ENCODE assay signal across 14 cellular contexts in genomic region chr17:39486242-39486641, GRCh38. TPM values are rescaled to one million over a fixed set of nuclear protein-coding genes. Genes with fewer than 3 reads are reported as not detected.
DNase-seq lines count a peak whose midpoint lies in the region; ATAC-seq, FAIRE-seq and TF ChIP-seq lines count a peak whose summit lies in the region.
"Had no signal": no experiment of that assay in that cellular context is flagged by ENCODE, and none has a peak within 500 bp of the region (broad histone marks: within the 10 kb centered on the region; RNA-seq: fewer than 3 reads in every experiment).

No MANE protein-coding gene starts in this region.

- TF ChIP-seq CTCF in GM23338 (conservative IDR thresholded peaks at IDR 0.05; ENCODE audit: low read depth in 2 of 2) (no peak), astrocyte (IDR thresholded peaks at IDR 0.05; ENCODE audit: insufficient read depth, low read depth, low read length) (no peak), hepatocyte (IDR thresholded peaks at IDR 0.05; ENCODE audit: poor library complexity) (no peak), esophagus muscularis mucosa (IDR thresholded peaks at IDR 0.05) (no peak), transverse colon (IDR thresholded peaks at IDR 0.05) (no peak), GM20000 (IDR thresholded peaks at IDR 0.05; ENCODE audit: extremely low read depth, missing control alignments) (no peak)

- H3K9ac ChIP-seq in astrocyte (ENCODE audit: low read length): no peak overlapping the region
- H3K9ac ChIP-seq: BLaER1 treated with 17β-estradiol and CSF1 and Interleukin-3, amounts not matched to agents 10 nM and 100 nM had no signal

- TF ChIP-seq EP300 in esophagus muscularis mucosa (IDR thresholded peaks at IDR 0.05) (no peak), transverse colon (IDR thresholded peaks at IDR 0.05; ENCODE audit: low read depth) (no peak)

- 47% methylated on average over 2 of the region's 2 CpGs for WGBS in hepatocyte (ENCODE audit: low lambda C conversion rate, missing lambda C conversion rate)
- 41% methylated on average over 2 of the region's 2 CpGs for WGBS in esophagus muscularis mucosa
- WGBS in transverse colon (ENCODE audit: low coverage in 1 of 2), 2 donors: 58 to 72% methylated on average over 2 of the region's 2 CpGs

- no peak overlapping the region for H3K4me3 Mint-ChIP-seq in GM23338
- no peak overlapping the region for H3K4me3 Mint-ChIP-seq in astrocyte (ENCODE audit: unreplicated experiment)
- H3K4me3 Mint-ChIP-seq: T-cell had no signal

- peaks cover 13% of the 10 kb centered on the region for H4K20me1 ChIP-seq in GM23338 (replicated peaks; ENCODE audit: insufficient read depth)
- peaks cover 20% of the 10 kb centered on the region for H4K20me1 ChIP-seq in astrocyte (ENCODE audit: insufficient read depth, low read length)
- H4K20me1 ChIP-seq in hepatocyte (ENCODE audit: insufficient read depth, poor library complexity, severe bottlenecking): no peaks in the 10 kb centered on the region

- H3K36me3 ChIP-seq in ACC112 (ENCODE audit: insufficient read depth, low read length): peaks cover 15% of the 10 kb centered on the region
- H3K36me3 ChIP-seq in GM23338 (ENCODE audit: insufficient read depth): peaks cover 13% of the 10 kb centered on the region
- peaks cover 9% of the 10 kb centered on the region for H3K36me3 ChIP-seq in astrocyte (ENCODE audit: insufficient read depth, low read length)
- H3K36me3 ChIP-seq in hepatocyte (replicated peaks; ENCODE audit: insufficient read depth, low read depth): no peaks in the 10 kb centered on the region
- peaks cover 14 to 37% (median 25%) of the 10 kb centered on the region in 4 donors for H3K36me3 ChIP-seq in esophagus muscularis mucosa
- H3K36me3 ChIP-seq in transverse colon: peaks cover 0 to 15% (median 5%) of the 10 kb centered on the region in 4 donors

- H3K4me3 ChIP-seq in ACC112 (ENCODE audit: low read depth, low read length) (no peak overlapping the region), GM23338 (no peak overlapping the region), astrocyte (ENCODE audit: insufficient read depth, low read depth, low read length) (no peak overlapping the region), hepatocyte (no peak overlapping the region), esophagus muscularis mucosa (no peak overlapping the region), transverse colon (no peak overlapping the region)
- H3K4me3 ChIP-seq: ascending aorta; BLaER1 treated with 17β-estradiol and CSF1 and Interleukin-3, amounts not matched to agents 10 nM and 100 nM; lung had no signal

- H3K27ac ChIP-seq in ACC112 (ENCODE audit: low read depth, low read length) (peak overlapping the region; percentile 79), GM23338 (ENCODE audit: low read depth) (0 out of 2 replicates have a peak overlapping the region, but pooled peaks have one; percentile 50), astrocyte (ENCODE audit: low read depth, low read length) (peak overlapping the region; percentile 51), hepatocyte (peak overlapping the region; percentile 36), esophagus muscularis mucosa (replicated peaks in 1 of 4) (no peak overlapping the region), transverse colon (no peak overlapping the region)
- H3K27ac ChIP-seq: ascending aorta; BLaER1 treated with 17β-estradiol and CSF1 and Interleukin-3, amounts not matched to agents 10 nM and 100 nM had no signal

- H3K27me3 Mint-ChIP-seq in GM23338 (ENCODE audit: insufficient read depth, low read depth, poor library complexity) (peaks cover 2% of the 10 kb centered on the region), astrocyte (ENCODE audit: low read depth, unreplicated experiment) (no peaks in the 10 kb centered on the region)
- H3K27me3 Mint-ChIP-seq: T-cell had no signal

- no peak for ATAC-seq in GM23338
- ATAC-seq: T-cell had no signal

- TF ChIP-seq POLR2A in esophagus muscularis mucosa (IDR thresholded peaks at IDR 0.05; ENCODE audit: low read depth): no peak
- TF ChIP-seq POLR2A in transverse colon (IDR thresholded peaks at IDR 0.05): no peak

- FAIRE-seq in astrocyte (lab: Jason Lieb, UNC): no peak

- H3K27me3 ChIP-seq in ACC112 (ENCODE audit: insufficient read depth, low read length) (no peaks in the 10 kb centered on the region), GM23338 (ENCODE audit: insufficient read depth) (no peaks in the 10 kb centered on the region), astrocyte (ENCODE audit: insufficient read depth, low read length) (no peaks in the 10 kb centered on the region), hepatocyte (no peaks in the 10 kb centered on the region), esophagus muscularis mucosa (no peaks in the 10 kb centered on the region), transverse colon (no peaks in the 10 kb centered on the region)
- H3K27me3 ChIP-seq: ascending aorta; BLaER1 treated with 17β-estradiol and CSF1 and Interleukin-3, amounts not matched to agents 10 nM and 100 nM had no signal

- no peaks in the 10 kb centered on the region for H3K4me1 Mint-ChIP-seq in GM23338
- H3K4me1 Mint-ChIP-seq in astrocyte (ENCODE audit: low read depth, unreplicated experiment): peaks cover 18% of the 10 kb centered on the region

- H3F3A ChIP-seq in GM23338 (replicated peaks; ENCODE audit: low read depth): no peaks in the 10 kb centered on the region

- H3K9me2 ChIP-seq in GM23338 (ENCODE audit: insufficient read depth): no peaks in the 10 kb centered on the region
- H3K9me2 ChIP-seq in hepatocyte (replicated peaks; ENCODE audit: insufficient read depth): no peaks in the 10 kb centered on the region

- peaks cover 13% of the 10 kb centered on the region for H3K36me3 Mint-ChIP-seq in GM23338 (ENCODE audit: low read depth)
- no peaks in the 10 kb centered on the region for H3K36me3 Mint-ChIP-seq in astrocyte (ENCODE audit: low read depth, unreplicated experiment)

- H3K4me1 ChIP-seq in ACC112 (ENCODE audit: control insufficient read depth, insufficient read depth, low read length, unreplicated experiment) (peaks cover 23% of the 10 kb centered on the region), GM23338 (ENCODE audit: insufficient read depth) (no peaks in the 10 kb centered on the region), astrocyte (ENCODE audit: insufficient read depth, low read length) (peaks cover 15% of the 10 kb centered on the region), hepatocyte (ENCODE audit: insufficient read depth) (no peaks in the 10 kb centered on the region), esophagus muscularis mucosa (peaks cover 0 to 6% (median 3%) of the 10 kb centered on the region in 4 donors), transverse colon (no peaks in the 10 kb centered on the region)

- intact Hi-C loops in esophagus muscularis mucosa (cut with DNase I): no loop called here
- intact Hi-C loops in transverse colon (cut with DNase I; ENCODE audit: low total_unique reads): no loop called here

- peaks cover 20% of the 10 kb centered on the region for H3K79me2 ChIP-seq in ACC112 (ENCODE audit: control insufficient read depth, insufficient read depth, low read length, unreplicated experiment)
- peaks cover 11% of the 10 kb centered on the region; the same call in 1 of the 2 replicates for H3K79me2 ChIP-seq in GM23338 (replicated peaks; ENCODE audit: insufficient read depth)
- H3K79me2 ChIP-seq in astrocyte (ENCODE audit: insufficient read depth, low read length): peaks cover 41% of the 10 kb centered on the region
- peaks cover 53% of the 10 kb centered on the region for H3K79me2 ChIP-seq in hepatocyte

- in situ Hi-C loops in transverse colon (cut with MboI; ENCODE audit: low pct_ligation_motif_present in 1 of 4, low pct_unique_long_range_greater_than_20kb in 1 of 4, low sequenced_read_pairs in 3 of 4): no loop called here

- no peaks in the 10 kb centered on the region for H3K9me3 Mint-ChIP-seq in GM23338
- no peaks in the 10 kb centered on the region for H3K9me3 Mint-ChIP-seq in astrocyte (ENCODE audit: unreplicated experiment)
- H3K9me3 Mint-ChIP-seq: T-cell had no signal

- DNase-seq in GM23338 (ENCODE audit: low spot score): no peak
- DNase-seq in astrocyte (ENCODE audit: low read depth): peak; percentile 42
- peak; percentile 5 for DNase-seq in hepatocyte (ENCODE audit: low spot score)
- DNase-seq in esophagus muscularis mucosa (ENCODE audit: extremely low spot score): no peak
- DNase-seq in NCI-H510A (lab: John Stamatoyannopoulos, UW): no peak
- DNase-seq in transverse colon: no peak
- no peak for DNase-seq in GM20000 (ENCODE audit: low spot score)
- DNase-seq: activated CD4-positive, alpha-beta T cell treated with anti-CD3 and anti-CD28 coated beads for 1 hour; GDM1; T-cell had no signal

- H3K4me2 ChIP-seq in GM23338: no peak overlapping the region
- H3K4me2 ChIP-seq in astrocyte (ENCODE audit: low read length): peak overlapping the region; percentile 32
- H3K4me2 ChIP-seq in hepatocyte: no peak overlapping the region
- H3K4me2 ChIP-seq: BLaER1 treated with 17β-estradiol and CSF1 and Interleukin-3, amounts not matched to agents 10 nM and 100 nM had no signal

- H3K27ac Mint-ChIP-seq in GM23338 (no peak overlapping the region), astrocyte (ENCODE audit: unreplicated experiment) (peak overlapping the region; percentile 89)
- H3K27ac Mint-ChIP-seq: T-cell had no signal

- H3K9me3 ChIP-seq in astrocyte (ENCODE audit: insufficient read depth, low read depth, low read length) (no peaks in the 10 kb centered on the region), hepatocyte (ENCODE audit: low read depth) (no peaks in the 10 kb centered on the region), esophagus muscularis mucosa (no peaks in the 10 kb centered on the region), transverse colon (no peaks in the 10 kb centered on the region)
- H3K9me3 ChIP-seq: ascending aorta; BLaER1 treated with 17β-estradiol and CSF1 and Interleukin-3, amounts not matched to agents 10 nM and 100 nM had no signal

- H2AFZ ChIP-seq in ACC112 (ENCODE audit: low read length, unreplicated experiment): no peak overlapping the region
- no peak overlapping the region for H2AFZ ChIP-seq in GM23338
- no peak overlapping the region for H2AFZ ChIP-seq in astrocyte (ENCODE audit: low read depth, low read length)
- no peak overlapping the region for H2AFZ ChIP-seq in hepatocyte

TF ChIP-seq in GM23338, 12 proteins besides CTCF, POLR2A, EP300 and RAD21 (continues in another document):
- TF ChIP-seq JUNB (IDR thresholded peaks at IDR 0.05; ENCODE audit: unreplicated experiment) (no peak), POLR2AphosphoS5 (IDR thresholded peaks at IDR 0.05; ENCODE audit: low read depth) (no peak)

RNA-seq across cellular contexts. Expression of gene CDK12, which starts 25.0 kb away (rescaled TPM):
- 55.3 and 57.6 TPM in 2 replicates for total RNA-seq in GM23338 (2014; rRNA removed; shearing (Covaris generic))
- 19.3 and 20.9 TPM in 2 replicates for polyA plus RNA-seq in GM23338 (2016; fragmentation: Nextera tagmentation; extraction: Ambion mirVana)
- 55.7 and 56.6 TPM in 2 replicates for total RNA-seq in astrocyte
- 33.8 and 41.3 TPM in 2 replicates for total RNA-seq in hepatocyte
- polyA plus RNA-seq in hepatocyte: 7.7 and 10.2 TPM in 2 replicates
- 10 to 100 TPM; 28.2 to 35.2 (median 30.4) TPM for total RNA-seq in esophagus muscularis mucosa
- 10 to 100 TPM; 31.4 to 66.5 (median 49.4) TPM for total RNA-seq in transverse colon

RNA-seq across cellular contexts. Expression of gene MED1, which starts 35.2 kb away (rescaled TPM):
- total RNA-seq in GM23338 (2014; rRNA removed; shearing (Covaris generic)): 32.5 and 42.3 TPM in 2 replicates
- 17.9 and 19.0 TPM in 2 replicates for polyA plus RNA-seq in GM23338 (2016; fragmentation: Nextera tagmentation; extraction: Ambion mirVana)
- 43.8 and 46.6 TPM in 2 replicates for total RNA-seq in astrocyte
- 22.8 and 25.0 TPM in 2 replicates for total RNA-seq in hepatocyte
- 7.3 and 8.7 TPM in 2 replicates for polyA plus RNA-seq in hepatocyte
- 10 to 100 TPM; 19.5 to 33.9 (median 27.2) TPM for total RNA-seq in esophagus muscularis mucosa
- total RNA-seq in transverse colon: 10 to 100 TPM in 3 of 4 donors, 1 to 10 TPM in 1; 4.8 to 20.9 (median 18.7) TPM

Comparison
In these comparisons a context has a peak if more than half of its experiments do, and no peak if none do; other contexts are left out.
1. H3K27ac ChIP-seq: peak in ACC112 (single experiment), GM23338 (single experiment), astrocyte (single experiment) and hepatocyte (single experiment); none in esophagus muscularis mucosa (0 of 4) and transverse colon (0 of 4).
2. DNase-seq: peak in astrocyte (single experiment) and hepatocyte (single experiment); none in GM23338 (single experiment), esophagus muscularis mucosa (single experiment), NCI-H510A (single experiment), transverse colon (single experiment) and GM20000 (single experiment).